In genomic region chr12:54300267-54300731, GRCh38 we compare ENCODE assay signal across 8 cellular contexts. TPM values are rescaled to one million over a fixed set of nuclear protein-coding genes. Genes with fewer than 3 reads are reported as not detected.
A peak's percentile ranks its signal among the peaks of the same experiment; 100 is the strongest.
DNase-seq lines count a peak whose midpoint lies in the region; ATAC-seq and TF ChIP-seq lines count a peak whose summit lies in the region.
"Had no signal": no experiment of that assay in that cellular context is flagged by ENCODE, and none has a peak within 500 bp of the region (broad histone marks: within the 10 kb centered on the region; RNA-seq: fewer than 3 reads in every experiment).

No MANE protein-coding gene starts in this region.

- H3K4me1 Mint-ChIP-seq in CD4-positive, alpha-beta memory T cell: peaks cover 9 to 39% (median 22%) of the 10 kb centered on the region in 4 donors

- no peaks in the 10 kb centered on the region for H3K36me3 Mint-ChIP-seq in CD4-positive, alpha-beta memory T cell

- H3K27me3 ChIP-seq in CD4-positive, alpha-beta memory T cell (ENCODE audit: insufficient read depth, low read length): peaks cover 19% of the 10 kb centered on the region
- no peaks in the 10 kb centered on the region for H3K27me3 ChIP-seq in ascending aorta
- H3K27me3 ChIP-seq in mucosa of stomach (ENCODE audit: control insufficient read depth, insufficient read depth, low read length): peaks cover 20% of the 10 kb centered on the region

- peaks cover 24 to 45% of the 10 kb centered on the region in 2 donors for H3K27me3 Mint-ChIP-seq in CD4-positive, alpha-beta memory T cell

- intact Hi-C loops in CD4-positive, alpha-beta memory T cell (cut with micrococcal nuclease): no loop called here
- intact Hi-C loops in ascending aorta (cut with DNase I): no loop called here

- no peak overlapping the region for H3K27ac ChIP-seq in CD4-positive, alpha-beta memory T cell (ENCODE audit: low read depth, low read length)
- no peak overlapping the region for H3K27ac ChIP-seq in ascending aorta

- no peaks in the 10 kb centered on the region for H3K9me3 ChIP-seq in CD4-positive, alpha-beta memory T cell (ENCODE audit: control insufficient read depth in 1 of 2, low read length in 2 of 2)
- H3K9me3 ChIP-seq in ascending aorta: no peaks in the 10 kb centered on the region
- no peaks in the 10 kb centered on the region for H3K9me3 ChIP-seq in mucosa of stomach (ENCODE audit: control insufficient read depth, low read length)

- DNase-seq in CD4-positive, alpha-beta memory T cell: no peak
- DNase-seq in ascending aorta (ENCODE audit: low spot score in 2 of 2) (no peak), A172 (ENCODE audit: low spot score) (no peak), superior temporal gyrus (ENCODE audit: extremely low spot score) (no peak)
- DNase-seq: activated CD8-positive, alpha-beta memory T cell treated with anti-CD3 and anti-CD28 coated beads, Interleukin-2, amount 50 U/mL, for 4 hours; effector memory CD4-positive, alpha-beta T cell had no signal

- no peak for ATAC-seq in HG03521 (IDR thresholded peaks at IDR 0.05; ENCODE audit: unreplicated experiment)

- H3K36me3 ChIP-seq in CD4-positive, alpha-beta memory T cell (ENCODE audit: insufficient read depth, low read length): no peaks in the 10 kb centered on the region
- H3K36me3 ChIP-seq in ascending aorta (no peaks in the 10 kb centered on the region), mucosa of stomach (ENCODE audit: control insufficient read depth, insufficient read depth, low read length) (no peaks in the 10 kb centered on the region)

- peaks cover 27% of the 10 kb centered on the region for H3K4me1 ChIP-seq in CD4-positive, alpha-beta memory T cell (ENCODE audit: insufficient read depth, low read length)
- H3K4me1 ChIP-seq in ascending aorta (peaks cover 0 to 5% of the 10 kb centered on the region in 2 donors), mucosa of stomach (ENCODE audit: control insufficient read depth, insufficient read depth, low read length) (peaks cover 29% of the 10 kb centered on the region)

- H3K4me3 ChIP-seq in CD4-positive, alpha-beta memory T cell (ENCODE audit: low read length in 2 of 2): no peak overlapping the region
- H3K4me3 ChIP-seq in ascending aorta: peak overlapping the region; percentile 21 to 49
- H3K4me3 ChIP-seq in mucosa of stomach (ENCODE audit: low read length): peak overlapping the region; percentile 10

- H3K4me3 Mint-ChIP-seq in CD4-positive, alpha-beta memory T cell: peak overlapping the region in 5 of 8 donors; percentile 41 to 69 (median 48)

- CTCF ChIA-PET in CD4-positive, alpha-beta memory T cell (lab: Charles Lee; ENCODE audit: partially characterized antibody): interaction anchor here (0.9 to 2.2 kb wide), 7 partner anchors 10 to 79 kb away, joined by 3 to 8 read pairs (median 4); partner anchors contain the start of gene COPZ1

- POLR2A ChIA-PET in CD4-positive, alpha-beta memory T cell (lab: Charles Lee; ENCODE audit: partially characterized antibody): interaction anchor here (1.6 to 4.5 kb wide), 3 partner anchors 9 to 25 kb away, joined by 5 to 16 read pairs (median 12); partner anchors contain the start of genes CBX5, COPZ1 and HNRNPA1

- H3K9ac ChIP-seq in mucosa of stomach (ENCODE audit: low read length): peak overlapping the region; percentile 26

- H3K27ac Mint-ChIP-seq in CD4-positive, alpha-beta memory T cell: no peak overlapping the region

- no peak for TF ChIP-seq CTCF in ascending aorta (IDR thresholded peaks at IDR 0.05)

- H3K9me3 Mint-ChIP-seq in CD4-positive, alpha-beta memory T cell: no peaks in the 10 kb centered on the region

RNA-seq across cellular contexts. Expression of gene NFE2, which starts 0.5 kb away (rescaled TPM):
- total RNA-seq in CD4-positive, alpha-beta memory T cell: not detected
- polyA plus RNA-seq in CD4-positive, alpha-beta memory T cell: under 1 TPM in 1 of 2 donors, not detected in 1; 0.25 TPM
- not detected for total RNA-seq in ascending aorta
- 0.17 TPM in 1 of 2 replicates, not detected in the other for total RNA-seq in A172 (2014; rRNA removed; shearing (Covaris generic))

RNA-seq across cellular contexts. Expression of gene HNRNPA1, which starts 19.8 kb away (rescaled TPM):
- total RNA-seq in CD4-positive, alpha-beta memory T cell: 1,000 to 10,000 TPM in 1 of 2 experiments, 100 to 1,000 TPM in 1; 986 to 1,061 TPM
- 100 to 1,000 TPM; 756 to 958 TPM for polyA plus RNA-seq in CD4-positive, alpha-beta memory T cell
- 292 TPM for total RNA-seq in ascending aorta
- total RNA-seq in A172 (2014; rRNA removed; shearing (Covaris generic)): 508 and 537 TPM in 2 replicates

RNA-seq across cellular contexts. Expression of gene CBX5, which starts 20.4 kb away (rescaled TPM):
- 10 to 100 TPM; 71.0 to 76.3 TPM for total RNA-seq in CD4-positive, alpha-beta memory T cell
- polyA plus RNA-seq in CD4-positive, alpha-beta memory T cell: 10 to 100 TPM; 13.3 to 19.2 TPM
- 19.4 TPM for total RNA-seq in ascending aorta
- total RNA-seq in A172 (2014; rRNA removed; shearing (Covaris generic)): 46.2 and 47.6 TPM in 2 replicates

RNA-seq across cellular contexts. Expression of gene COPZ1, which starts 24.6 kb away (rescaled TPM):
- 10 to 100 TPM; 81.6 to 92.0 TPM for total RNA-seq in CD4-positive, alpha-beta memory T cell
- 100 to 1,000 TPM; 149 to 200 TPM for polyA plus RNA-seq in CD4-positive, alpha-beta memory T cell
- 60.3 TPM for total RNA-seq in ascending aorta
- total RNA-seq in A172 (2014; rRNA removed; shearing (Covaris generic)): 209 and 243 TPM in 2 replicates

Comparison
In these comparisons a context has a peak if more than half of its experiments do, and no peak if none do; other contexts are left out.
1. H3K4me3 ChIP-seq: peak in ascending aorta (2 of 2) and mucosa of stomach (single experiment); none in CD4-positive, alpha-beta memory T cell (0 of 2).